ENCODE assay signal across 14 cellular contexts in the genomic region with DNA sequence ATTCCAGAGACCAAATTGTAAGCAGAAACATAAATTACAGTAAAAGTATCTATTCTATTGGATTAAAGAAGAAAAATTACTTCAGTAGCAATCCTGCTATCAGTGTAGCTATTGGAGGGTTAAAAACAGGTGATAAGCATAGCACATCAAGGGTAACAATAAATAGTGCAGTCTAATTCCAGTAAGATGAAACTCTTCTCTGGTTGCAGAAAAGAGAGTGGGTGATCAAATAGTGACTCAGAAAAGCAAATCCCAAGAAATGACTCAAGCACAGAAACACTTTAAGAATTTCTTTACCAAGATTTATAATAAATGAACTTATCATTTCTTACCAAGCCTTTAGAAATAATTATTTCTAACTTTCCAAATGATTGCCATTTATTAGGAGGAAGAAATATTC.
DNase-seq lines count a peak whose midpoint lies in the region; ATAC-seq and TF ChIP-seq lines count a peak whose summit lies in the region.
"Had no signal": no experiment of that assay in that cellular context is flagged by ENCODE, and none has a peak within 500 bp of the region (broad histone marks: within the 10 kb centered on the region; RNA-seq: fewer than 3 reads in every experiment).

No MANE protein-coding gene starts in this region.

- H3K4me1 Mint-ChIP-seq in activated CD4-positive, alpha-beta T cell treated with anti-CD3 and anti-CD28 coated beads for 36 hours, result peaks cover 46% of the 10 kb centered on the region
- no peaks in the 10 kb centered on the region for H3K4me1 Mint-ChIP-seq in glutamatergic neuron (ENCODE audit: low read depth, unreplicated experiment)

- H3K9ac ChIP-seq in skeletal muscle tissue (ENCODE audit: low read depth in 1 of 3, low read length in 3 of 3), result no peak overlapping the region

- H3K9me3 Mint-ChIP-seq in activated CD4-positive, alpha-beta T cell treated with anti-CD3 and anti-CD28 coated beads for 36 hours (ENCODE audit: low read depth), result peaks cover 6% of the 10 kb centered on the region
- no peaks in the 10 kb centered on the region for H3K9me3 Mint-ChIP-seq in glutamatergic neuron (ENCODE audit: unreplicated experiment)

- DNase-seq in activated CD4-positive, alpha-beta T cell treated with anti-CD3 and anti-CD28 coated beads for 36 hours, result no peak
- DNase-seq in activated CD4-positive, alpha-beta T cell treated with anti-CD3 and anti-CD28 coated beads for 1 hour, result no peak
- DNase-seq in SJCRH30 (peak in 1 of 2 experiments; percentile 34), fibroblast of the aortic adventitia (ENCODE audit: low read depth) (peak; percentile 85), hippocampal formation (lab: John Stamatoyannopoulos, UW) (no peak), glutamatergic neuron (no peak)
- DNase-seq: activated naive CD4-positive, alpha-beta T cell; NCI-H526 treated with DMSO at 0.1 percent for 48 hours; stimulated activated CD4-positive, alpha-beta T cell treated with anti-CD3 and anti-CD28 coated beads, Interleukin-4, amount 100 ng/mL, for 24 hours; T-helper 9 cell had no signal

- H3K27me3 ChIP-seq in SJCRH30, result no peaks in the 10 kb centered on the region
- H3K27me3 ChIP-seq in skeletal muscle tissue (ENCODE audit: control insufficient read depth in 3 of 3, insufficient read depth in 3 of 3, low read length in 3 of 3), result no peaks in the 10 kb centered on the region

- no peak for TF ChIP-seq CTCF in fibroblast of the aortic adventitia (IDR thresholded peaks at IDR 0.05; ENCODE audit: insufficient read depth, low read length)
- no peak for TF ChIP-seq CTCF in glutamatergic neuron (IDR thresholded peaks at IDR 0.05; ENCODE audit: partially characterized antibody, unreplicated experiment)

- POLR2A ChIA-PET in activated CD4-positive, alpha-beta T cell treated with anti-CD3 and anti-CD28 coated beads for 36 hours (lab: Charles Lee), result interaction anchor here (0.5 to 0.7 kb wide), 2 partner anchors 11 to 160 kb away, joined by 3 read pairs; no protein-coding TSS in a partner anchor

- H3K9me3 ChIP-seq in SJCRH30 (replicated peaks) (no peaks in the 10 kb centered on the region; the same call in 1 of the 2 replicates), skeletal muscle tissue (ENCODE audit: control insufficient read depth in 3 of 3, low read length in 3 of 3) (no peaks in the 10 kb centered on the region)

- no peak overlapping the region for H3K4me3 Mint-ChIP-seq in activated CD4-positive, alpha-beta T cell treated with anti-CD3 and anti-CD28 coated beads for 36 hours
- no peak overlapping the region for H3K4me3 Mint-ChIP-seq in glutamatergic neuron (ENCODE audit: unreplicated experiment)
- H3K4me3 Mint-ChIP-seq: natural killer cell treated with Interleukin-12 subunit alpha and Interleukin-12 subunit beta and Interleukin-15 and Interleukin-18, amount 100 ng/mL, for 72 hours had no signal

- peak overlapping the region; percentile 39 for H3K27ac Mint-ChIP-seq in activated CD4-positive, alpha-beta T cell treated with anti-CD3 and anti-CD28 coated beads for 36 hours
- H3K27ac Mint-ChIP-seq in glutamatergic neuron (ENCODE audit: unreplicated experiment), result no peak overlapping the region
- H3K27ac Mint-ChIP-seq: natural killer cell treated with Interleukin-12 subunit alpha and Interleukin-12 subunit beta and Interleukin-15 and Interleukin-18, amount 100 ng/mL, for 72 hours had no signal

- H3K27ac ChIP-seq in SJCRH30 (peak overlapping the region; percentile 50), skeletal muscle tissue (ENCODE audit: low read depth, low read length) (peak overlapping the region; percentile 10)

- intact Hi-C loops in activated CD4-positive, alpha-beta T cell treated with anti-CD3 and anti-CD28 coated beads for 36 hours (cut with DNase I, micrococcal nuclease), result loop anchor here in 1 of 2 experiments (1.0 kb wide), 1 partner anchor 10 kb away; no protein-coding TSS in a partner anchor

- CTCF ChIA-PET in activated CD4-positive, alpha-beta T cell treated with anti-CD3 and anti-CD28 coated beads for 36 hours (lab: Charles Lee), result interaction anchor here (1.9 kb wide), 1 partner anchor 10 kb away, joined by 12 read pairs; no protein-coding TSS in a partner anchor

- H3K36me3 ChIP-seq in SJCRH30 (no peaks in the 10 kb centered on the region), skeletal muscle tissue (ENCODE audit: control insufficient read depth in 3 of 3, insufficient read depth in 3 of 3, low read length in 3 of 3) (no peaks in the 10 kb centered on the region)

- peaks cover 15% of the 10 kb centered on the region for H3K36me3 Mint-ChIP-seq in activated CD4-positive, alpha-beta T cell treated with anti-CD3 and anti-CD28 coated beads for 36 hours (ENCODE audit: low read depth)
- no peaks in the 10 kb centered on the region for H3K36me3 Mint-ChIP-seq in glutamatergic neuron (ENCODE audit: unreplicated experiment)
- H3K36me3 Mint-ChIP-seq: natural killer cell treated with Interleukin-12 subunit alpha and Interleukin-12 subunit beta and Interleukin-15 and Interleukin-18, amount 100 ng/mL, for 72 hours had no signal

- H3K4me1 ChIP-seq in SJCRH30 (peaks cover 21% of the 10 kb centered on the region), skeletal muscle tissue (ENCODE audit: control insufficient read depth in 3 of 3, insufficient read depth in 3 of 3, low read length in 3 of 3) (peaks cover 3 to 20% (median 18%) of the 10 kb centered on the region in 3 donors)

- no peaks in the 10 kb centered on the region for H3K27me3 Mint-ChIP-seq in activated CD4-positive, alpha-beta T cell treated with anti-CD3 and anti-CD28 coated beads for 36 hours
- H3K27me3 Mint-ChIP-seq in glutamatergic neuron (ENCODE audit: unreplicated experiment), result no peaks in the 10 kb centered on the region
- H3K27me3 Mint-ChIP-seq: natural killer cell treated with Interleukin-12 subunit alpha and Interleukin-12 subunit beta and Interleukin-15 and Interleukin-18, amount 100 ng/mL, for 72 hours had no signal

- H3K4me3 ChIP-seq in SJCRH30 (no peak overlapping the region), fibroblast of the aortic adventitia (ENCODE audit: low read depth, low read length) (no peak overlapping the region), skeletal muscle tissue (ENCODE audit: low read length in 3 of 3) (no peak overlapping the region)
- H3K4me3 ChIP-seq: K562 had no signal

- ATAC-seq in activated CD4-positive, alpha-beta T cell treated with anti-CD3 and anti-CD28 coated beads for 36 hours, result peak; percentile 97
- no peak for ATAC-seq in GM18502 (IDR thresholded peaks at IDR 0.05; ENCODE audit: poor library complexity, unreplicated experiment)
- ATAC-seq: K562; natural killer cell treated with Interleukin-12 subunit alpha and Interleukin-12 subunit beta and Interleukin-15 and Interleukin-18, amount 100 ng/mL, for 72 hours had no signal
